13 cellular contexts compared by ENCODE assay signal in the genomic region with DNA sequence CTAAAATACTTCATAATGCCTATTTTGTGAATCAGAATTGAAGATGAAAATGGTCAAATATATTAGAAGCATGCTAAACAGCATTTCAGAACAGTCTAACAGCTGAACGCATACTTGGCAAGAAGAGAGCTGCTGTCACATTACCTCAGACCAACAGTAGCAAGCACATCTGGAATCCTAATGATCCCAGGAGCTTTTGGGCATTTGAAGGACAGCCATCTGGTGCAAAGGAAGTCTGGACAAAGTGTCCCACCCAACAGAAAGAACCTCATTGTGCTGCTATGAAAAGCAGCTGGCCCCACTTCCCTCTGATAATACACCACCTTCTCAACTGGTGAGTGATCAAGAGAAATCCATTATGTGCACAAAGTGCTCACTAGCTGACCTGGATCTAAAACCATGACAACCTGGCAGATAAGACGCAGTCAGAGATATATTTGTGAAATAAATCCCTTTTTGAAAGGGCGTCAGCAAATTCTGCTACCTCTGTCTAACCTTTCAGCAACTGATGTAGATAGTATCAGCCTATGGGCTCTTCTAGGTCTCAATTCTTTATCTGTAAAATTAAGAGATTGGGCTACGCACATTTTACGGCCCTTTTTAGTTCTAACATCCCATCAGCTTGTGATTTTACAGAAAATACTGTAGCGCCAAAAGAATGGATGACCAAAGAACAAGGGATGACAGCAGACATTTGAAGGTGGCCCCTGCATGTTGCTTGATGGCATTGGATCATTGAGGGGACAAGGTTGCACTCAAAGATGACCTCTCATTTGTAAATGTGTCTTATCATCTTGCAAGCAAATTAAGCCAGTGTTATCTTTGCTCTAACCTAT.
DNase-seq lines count a peak whose midpoint lies in the region; ATAC-seq and TF ChIP-seq lines count a peak whose summit lies in the region.
"Had no signal": no experiment of that assay in that cellular context is flagged by ENCODE, and none has a peak within 500 bp of the region (broad histone marks: within the 10 kb centered on the region; RNA-seq: fewer than 3 reads in every experiment).

No MANE protein-coding gene starts in this region.

- no peaks in the 10 kb centered on the region for H3K27me3 ChIP-seq in esophagus muscularis mucosa
- H3K27me3 ChIP-seq: cardiac muscle cell, ovary had no signal

- H3K4me3 ChIP-seq in HEK293 (ENCODE audit: low read depth, low read length) (no peak overlapping the region), esophagus muscularis mucosa (no peak overlapping the region)
- H3K4me3 ChIP-seq: cardiac muscle cell, ovary had no signal

- H3K36me3 ChIP-seq in HEK293 (ENCODE audit: control insufficient read depth in 2 of 2, insufficient read depth in 1 of 2, low read length in 2 of 2) (no peaks in the 10 kb centered on the region), esophagus muscularis mucosa (no peaks in the 10 kb centered on the region)
- H3K36me3 ChIP-seq: cardiac muscle cell, ovary had no signal

- TF ChIP-seq CTCF in HEK293 (tag by site-specific recombination; IDR thresholded peaks at IDR 0.05) (no peak), esophagus muscularis mucosa (IDR thresholded peaks at IDR 0.05) (no peak)

- no peak for TF ChIP-seq EP300 in esophagus muscularis mucosa (IDR thresholded peaks at IDR 0.05)

- no peaks in the 10 kb centered on the region for H3K27me3 Mint-ChIP-seq in naive B cell

- H3K4me1 ChIP-seq in HEK293 (ENCODE audit: control insufficient read depth, insufficient read depth, low read length) (no peaks in the 10 kb centered on the region), esophagus muscularis mucosa (no peaks in the 10 kb centered on the region)

- peaks cover 0 to 7% (median 2%) of the 10 kb centered on the region in 7 donors for H3K9me3 Mint-ChIP-seq in naive B cell

- H3K4me1 Mint-ChIP-seq in naive B cell, result peaks cover 22 to 52% (median 42%) of the 10 kb centered on the region in 3 donors

- DNase-seq in NCI-H82 (lab: John Stamatoyannopoulos, UW) (peak; percentile 48), NCI-H82 treated with DMSO at 0.1 percent for 48 hours (lab: John Stamatoyannopoulos, UW; ENCODE audit: unreplicated experiment) (no peak), naive B cell (no peak), OCI-M2 (lab: John Stamatoyannopoulos, UW; ENCODE audit: unreplicated experiment) (no peak), esophagus muscularis mucosa (ENCODE audit: extremely low spot score) (no peak)
- DNase-seq: NCI-H774; ovary; stimulated activated CD8-positive, alpha-beta memory T cell treated with anti-CD3 and anti-CD28 coated beads, Interleukin-4, amount 100 ng/mL, for 48 hours had no signal

- no peak overlapping the region for H3K27ac ChIP-seq in HEK293 (ENCODE audit: extremely low read depth, low read depth, low read length)
- peak overlapping the region; percentile 16 for H3K27ac ChIP-seq in angular gyrus (ENCODE audit: low read depth, low read length)
- H3K27ac ChIP-seq in esophagus muscularis mucosa (replicated peaks in 1 of 4), result no peak overlapping the region
- H3K27ac ChIP-seq: cardiac muscle cell, ovary, VCaP had no signal

- 66% methylated on average over 6 of the region's 6 CpGs for WGBS in esophagus muscularis mucosa

- TF ChIP-seq POLR2A in esophagus muscularis mucosa (IDR thresholded peaks at IDR 0.05; ENCODE audit: low read depth), result no peak

- H3K9me3 ChIP-seq in HEK293 (ENCODE audit: control insufficient read depth, insufficient read depth, low read depth, low read length) (no peaks in the 10 kb centered on the region), esophagus muscularis mucosa (no peaks in the 10 kb centered on the region)
- H3K9me3 ChIP-seq: ovary had no signal

- POLR2A ChIA-PET in HEK293 (lab: Yijun Ruan, JAX), result no interaction called here

- peak overlapping the region in 5 of 6 donors; percentile 36 to 97 (median 86) for H3K27ac Mint-ChIP-seq in naive B cell

- CTCF ChIA-PET in HEK293 (lab: Yijun Ruan, JAX), result interaction anchor here (0.5 to 0.9 kb wide), 2 partner anchors 44 to 399 kb away, joined by 3 read pairs; no protein-coding TSS in a partner anchor

- ATAC-seq in naive B cell (ENCODE audit: low read depth in 2 of 2) (no peak), GM19395 (IDR thresholded peaks at IDR 0.05; ENCODE audit: unreplicated experiment) (no peak)

- peak overlapping the region in 3 of 8 donors; percentile 20 to 61 (median 42) for H3K4me3 Mint-ChIP-seq in naive B cell

- intact Hi-C loops in esophagus muscularis mucosa (cut with DNase I), result no loop called here

- peaks cover 0 to 7% of the 10 kb centered on the region in 2 donors for H3K36me3 Mint-ChIP-seq in naive B cell

TF ChIP-seq in HEK293, 187 proteins besides CTCF, POLR2A, EP300 and RAD21:
- TF ChIP-seq ZNF24 (tag by site-specific recombination; IDR thresholded peaks at IDR 0.05) (no peak), TRIM28 (IDR thresholded peaks at IDR 0.05; ENCODE audit: borderline replicate concordance, low read length) (peak; percentile 60; the same call in 1 of the 2 replicates)
TF ChIP-seq in HEK293: peak in this region for 1.
